In genomic region chr11:67629386-67630229, GRCh38 we compare ENCODE assay signal across 8 cellular contexts. TPM values are rescaled to one million over a fixed set of nuclear protein-coding genes. Genes with fewer than 3 reads are reported as not detected.
DNase-seq lines count a peak whose midpoint lies in the region; ATAC-seq and TF ChIP-seq lines count a peak whose summit lies in the region.

Gene NUDT8 (minus strand): TSS chr11:67629937. CDS start chr11:67629911, 26 bp downstream.

- DNase-seq in Caco-2 (peak; percentile 87 to 100), HL-60 (ENCODE audit: low read depth in 1 of 2, low spot score in 1 of 2) (peak; percentile 76 to 87), Panc1 (ENCODE audit: low read depth, low spot score) (no peak), fibroblast of lung (ENCODE audit: low read depth in 2 of 2) (peak; percentile 66 to 75), natural killer cell (peak; percentile 93)
- DNase-seq in activated T-helper 1 cell treated with anti-CD3 and anti-CD28 coated beads, Interleukin-12 subunit alpha, Interleukin-12 subunit beta, Interleukin-2, Interleukin-4 antibody, amounts not matched to agents 30 ng/mL and 10 ng/mL and 1 ng/mL, durations not matched to agents 14 hours and 24 hours and 36 hours (ENCODE audit: low spot score): peak; percentile 85
- peak; percentile 73 to 91 (median 80) for DNase-seq in stimulated activated naive CD4-positive, alpha-beta T cell (lab: John Stamatoyannopoulos, UW)

- peak within 1 kb of the TSS; percentile 86 for H3K27ac Mint-ChIP-seq in Caco-2 (ENCODE audit: unreplicated experiment)
- H3K27ac Mint-ChIP-seq in activated T-helper 1 cell treated with anti-CD3 and anti-CD28 coated beads, Interleukin-12 subunit alpha, Interleukin-12 subunit beta, Interleukin-2, Interleukin-4 antibody, amounts not matched to agents 30 ng/mL and 10 ng/mL and 1 ng/mL, durations not matched to agents 14 hours and 24 hours and 36 hours: peak within 1 kb of the TSS; percentile 92
- H3K27ac Mint-ChIP-seq in natural killer cell: peak within 1 kb of the TSS; percentile 71 to 95

- no peaks in the 10 kb centered on the region for H4K20me1 ChIP-seq in fibroblast of lung (ENCODE audit: control insufficient read depth, extremely low read depth, insufficient read depth, low read length)

- ATAC-seq in GM19452 (IDR thresholded peaks at IDR 0.05; ENCODE audit: unreplicated experiment) (peak; percentile 46), Panc1 (peak; percentile 84), natural killer cell (peak; percentile 56 to 73 (median 57))

- in situ Hi-C loops in Panc1 (cut with HindIII; ENCODE audit: low pct_unique_long_range_greater_than_20kb, low sequenced_read_pairs): no loop called here

- H3K4me1 Mint-ChIP-seq in Caco-2 (ENCODE audit: low read depth, unreplicated experiment) (peaks cover 7% of the 10 kb centered on the region), natural killer cell (peaks cover 5 to 22% of the 10 kb centered on the region in 2 donors)
- peaks cover 10% of the 10 kb centered on the region for H3K4me1 Mint-ChIP-seq in activated T-helper 1 cell treated with anti-CD3 and anti-CD28 coated beads, Interleukin-12 subunit alpha, Interleukin-12 subunit beta, Interleukin-2, Interleukin-4 antibody, amounts not matched to agents 30 ng/mL and 10 ng/mL and 1 ng/mL, durations not matched to agents 14 hours and 24 hours and 36 hours (ENCODE audit: low read depth)

- H3K4me3 Mint-ChIP-seq in Caco-2 (ENCODE audit: unreplicated experiment) (peak within 1 kb of the TSS; percentile 76), natural killer cell (peak within 1 kb of the TSS; percentile 86)
- H3K4me3 Mint-ChIP-seq in activated T-helper 1 cell treated with anti-CD3 and anti-CD28 coated beads, Interleukin-12 subunit alpha, Interleukin-12 subunit beta, Interleukin-2, Interleukin-4 antibody, amounts not matched to agents 30 ng/mL and 10 ng/mL and 1 ng/mL, durations not matched to agents 14 hours and 24 hours and 36 hours: peak within 1 kb of the TSS; percentile 84

- CTCF ChIA-PET in Caco-2 (lab: Charles Lee): interaction anchor here (0.6 to 3.0 kb wide), 40 partner anchors 9 to 457 kb away, joined by 3 to 51 read pairs (median 7); partner anchors contain the start of genes ACY3, ALDH3B2, GSTP1 and PITPNM1
- CTCF ChIA-PET in Panc1 (lab: Charles Lee): interaction anchor here (0.6 to 3.8 kb wide), 15 partner anchors 14 to 777 kb away, joined by 3 to 23 read pairs (median 4); no protein-coding TSS in a partner anchor

- no TSS peak for BruUV-seq in Caco-2 (replicated peaks; lab: Mats Ljungman, UMichigan)
- BruUV-seq in Panc1 (replicated peaks; lab: Mats Ljungman, UMichigan): no TSS peak

- H3K27me3 Mint-ChIP-seq in Caco-2 (ENCODE audit: insufficient read depth, unreplicated experiment): no peaks in the 10 kb centered on the region
- H3K27me3 Mint-ChIP-seq in activated T-helper 1 cell treated with anti-CD3 and anti-CD28 coated beads, Interleukin-12 subunit alpha, Interleukin-12 subunit beta, Interleukin-2, Interleukin-4 antibody, amounts not matched to agents 30 ng/mL and 10 ng/mL and 1 ng/mL, durations not matched to agents 14 hours and 24 hours and 36 hours (ENCODE audit: insufficient read depth): peaks cover 2% of the 10 kb centered on the region
- no peaks in the 10 kb centered on the region for H3K27me3 Mint-ChIP-seq in natural killer cell (ENCODE audit: low read depth in 2 of 2)

- no peaks in the 10 kb centered on the region for H3K79me2 ChIP-seq in fibroblast of lung (ENCODE audit: control insufficient read depth, insufficient read depth, low read length)

- peaks cover 9% of the 10 kb centered on the region for H3K9me3 Mint-ChIP-seq in Caco-2 (ENCODE audit: unreplicated experiment)
- H3K9me3 Mint-ChIP-seq in activated T-helper 1 cell treated with anti-CD3 and anti-CD28 coated beads, Interleukin-12 subunit alpha, Interleukin-12 subunit beta, Interleukin-2, Interleukin-4 antibody, amounts not matched to agents 30 ng/mL and 10 ng/mL and 1 ng/mL, durations not matched to agents 14 hours and 24 hours and 36 hours: no peaks in the 10 kb centered on the region
- H3K9me3 Mint-ChIP-seq in natural killer cell: no peaks in the 10 kb centered on the region

- H3K4me3 ChIP-seq in Caco-2 (ENCODE audit: low read depth, low read length): peak within 1 kb of the TSS; percentile 88
- H3K4me3 ChIP-seq in HL-60 (replicated peaks; ENCODE audit: insufficient read depth, low read length): peak within 1 kb of the TSS; percentile 77
- peak within 1 kb of the TSS; percentile 71 to 73 for H3K4me3 ChIP-seq in Panc1 (ENCODE audit: low read depth in 2 of 2, low read length in 2 of 2)
- H3K4me3 ChIP-seq in fibroblast of lung (replicated peaks in 1 of 4; ENCODE audit: control extremely low read depth in 1 of 4, insufficient read depth in 1 of 4, low read depth in 3 of 4, low read length in 4 of 4): peak within 1 kb of the TSS; percentile 50 to 77 (median 71)

- H3K36me3 Mint-ChIP-seq in Caco-2 (ENCODE audit: insufficient read depth, unreplicated experiment) (peaks cover 26% of the 10 kb centered on the region), natural killer cell (no peaks in the 10 kb centered on the region)
- H3K36me3 Mint-ChIP-seq in activated T-helper 1 cell treated with anti-CD3 and anti-CD28 coated beads, Interleukin-12 subunit alpha, Interleukin-12 subunit beta, Interleukin-2, Interleukin-4 antibody, amounts not matched to agents 30 ng/mL and 10 ng/mL and 1 ng/mL, durations not matched to agents 14 hours and 24 hours and 36 hours (ENCODE audit: low read depth): no peaks in the 10 kb centered on the region

- no peaks in the 10 kb centered on the region for H3K27me3 ChIP-seq in Caco-2 (replicated peaks; ENCODE audit: control insufficient read depth, insufficient read depth, low read length)
- H3K27me3 ChIP-seq in HL-60 (ENCODE audit: insufficient read depth, poor library complexity, severe bottlenecking): no peaks in the 10 kb centered on the region
- no peaks in the 10 kb centered on the region for H3K27me3 ChIP-seq in Panc1 (ENCODE audit: control insufficient read depth, insufficient read depth, low read length)
- H3K27me3 ChIP-seq in fibroblast of lung (ENCODE audit: control insufficient read depth, insufficient read depth, low read length): no peaks in the 10 kb centered on the region

- H3K4me1 ChIP-seq in Caco-2 (peaks cover 11% of the 10 kb centered on the region), Panc1 (ENCODE audit: control insufficient read depth, insufficient read depth, low read length) (peaks cover 13% of the 10 kb centered on the region; the same call in 1 of the 2 replicates), fibroblast of lung (ENCODE audit: control insufficient read depth, extremely low read depth, insufficient read depth, low read length) (peaks cover 3% of the 10 kb centered on the region)

- intact Hi-C loops in Caco-2 (cut with micrococcal nuclease; ENCODE audit: unreplicated experiment): loop anchor here (1.0 kb wide), 3 partner anchors 30 to 176 kb away; no protein-coding TSS in a partner anchor
- intact Hi-C loops in Panc1 (cut with micrococcal nuclease; ENCODE audit: unreplicated experiment): no loop called here
- intact Hi-C loops in activated T-helper 1 cell treated with anti-CD3 and anti-CD28 coated beads, Interleukin-12 subunit alpha, Interleukin-12 subunit beta, Interleukin-2, Interleukin-4 antibody, amounts not matched to agents 30 ng/mL and 10 ng/mL and 1 ng/mL, durations not matched to agents 14 hours and 24 hours and 36 hours (cut with micrococcal nuclease): loop anchor here (1.0 to 5.0 kb wide), 8 partner anchors 15 to 401 kb away; partner anchors contain the start of genes CDK2AP2, GSTP1, NDUFS8 and NDUFV1
- intact Hi-C loops in natural killer cell (cut with micrococcal nuclease): loop anchor here (1.0 to 10.0 kb wide), 3 partner anchors 15 to 85 kb away; no protein-coding TSS in a partner anchor

- no peaks in the 10 kb centered on the region for H3K9me3 ChIP-seq in Caco-2
- H3K9me3 ChIP-seq in Panc1 (ENCODE audit: control insufficient read depth, insufficient read depth, low read depth, low read length): no peaks in the 10 kb centered on the region
- H3K9me3 ChIP-seq in fibroblast of lung (ENCODE audit: control insufficient read depth, insufficient read depth, low read depth, low read length): no peaks in the 10 kb centered on the region

- H3K36me3 ChIP-seq in Caco-2 (ENCODE audit: control insufficient read depth, insufficient read depth, low read length) (no peaks in the 10 kb centered on the region), Panc1 (ENCODE audit: control insufficient read depth, insufficient read depth, low read length) (no peaks in the 10 kb centered on the region), fibroblast of lung (ENCODE audit: control insufficient read depth, insufficient read depth, low read length) (no peaks in the 10 kb centered on the region)

- H2AFZ ChIP-seq in fibroblast of lung (ENCODE audit: low read length): peak within 1 kb of the TSS; percentile 77

- POLR2A ChIA-PET in Caco-2 (lab: Charles Lee): interaction anchor here (0.5 to 2.3 kb wide), 13 partner anchors 15 to 1114 kb away, joined by 3 to 12 read pairs (median 4); partner anchors contain the start of genes AIP, GSTP1 and PPP1CA
- POLR2A ChIA-PET in Panc1 (lab: Charles Lee): interaction anchor here (0.7 kb wide), 3 partner anchors 35 to 473 kb away, joined by 3 to 5 read pairs (median 4); no protein-coding TSS in a partner anchor

- H3K4me2 ChIP-seq in fibroblast of lung (ENCODE audit: extremely low read depth, insufficient read depth, low read length): peak within 1 kb of the TSS; percentile 86

- H3K9ac ChIP-seq in fibroblast of lung (ENCODE audit: insufficient read depth, low read length): peak within 1 kb of the TSS; percentile 82

- TF ChIP-seq CTCF in Caco-2 (IDR thresholded peaks at IDR 0.05; ENCODE audit: insufficient read depth in 1 of 2, low read depth in 1 of 2, low read length in 1 of 2, severe bottlenecking in 1 of 2, unreplicated experiment in 1 of 2) (peak; percentile 98), HL-60 (IDR thresholded peaks at IDR 0.05; ENCODE audit: insufficient read depth, low read length) (peak; percentile 67), Panc1 (IDR thresholded peaks at IDR 0.05) (peak; percentile 99), fibroblast of lung (conservative IDR thresholded peaks at IDR 0.05 in 1 of 2, IDR thresholded peaks at IDR 0.05 in 1 of 2; ENCODE audit: low read depth in 1 of 2, low read length in 2 of 2) (peak; percentile 77 to 80), natural killer cell (IDR thresholded peaks at IDR 0.05) (peak; percentile 97)

- peak within 1 kb of the TSS; percentile 77 for H3K27ac ChIP-seq in HL-60 (replicated peaks)
- peak within 1 kb of the TSS; percentile 48 for H3K27ac ChIP-seq in Panc1 (ENCODE audit: low read length)
- peak within 1 kb of the TSS; percentile 87 for H3K27ac ChIP-seq in fibroblast of lung (ENCODE audit: insufficient read depth, low read length)

RNA-seq across cellular contexts. Expression of gene NUDT8, which starts in this region (rescaled TPM):
- total RNA-seq in Caco-2 (2022) (15.0 and 18.1 TPM in 2 replicates), Panc1 (2021; ENCODE audit: unreplicated experiment) (13.2 TPM), fibroblast of lung (4.1 and 5.0 TPM in 2 replicates), natural killer cell (1 to 10 TPM; 1.7 to 5.2 (median 4.1) TPM)
- 13.7 TPM for polyA plus RNA-seq in Panc1 (2012; ENCODE audit: insufficient read length)
- total RNA-seq in activated T-helper 1 cell treated with anti-CD3 and anti-CD28 coated beads, Interleukin-12 subunit alpha, Interleukin-12 subunit beta, Interleukin-2, Interleukin-4 antibody, amounts not matched to agents 30 ng/mL and 10 ng/mL and 1 ng/mL, durations not matched to agents 14 hours and 24 hours and 36 hours: 18.5 and 19.9 TPM in 2 replicates
- 0.90 and 1.6 TPM in 2 replicates for polyA plus RNA-seq in fibroblast of lung
- 5.5 and 9.4 TPM in 2 replicates for polyA plus RNA-seq in fibroblast of lung (2012)
- 6.0 TPM in 2 replicates for polyA minus RNA-seq in fibroblast of lung (ENCODE audit: low replicate concordance)
